Comparison of ENCODE assay signal across 8 cellular contexts in genomic region chr6:107657755-107658461, GRCh38.
DNase-seq lines count a peak whose midpoint lies in the region; ATAC-seq and TF ChIP-seq lines count a peak whose summit lies in the region.

No MANE protein-coding gene starts in this region.

- TF ChIP-seq CTCF in fibroblast of lung (conservative IDR thresholded peaks at IDR 0.05 in 1 of 2, IDR thresholded peaks at IDR 0.05 in 1 of 2; ENCODE audit: low read depth in 1 of 2, low read length in 2 of 2) = peak; percentile 34 to 59

- H3K4me3 ChIP-seq in fibroblast of lung (replicated peaks in 1 of 4; ENCODE audit: control extremely low read depth in 1 of 4, insufficient read depth in 1 of 4, low read depth in 3 of 4, low read length in 4 of 4) (peak overlapping the region; percentile 4 to 37 (median 16)), skeletal muscle cell (ENCODE audit: low read depth, low read length) (no peak overlapping the region)

- H3K36me3 ChIP-seq in fibroblast of lung (ENCODE audit: control insufficient read depth, insufficient read depth, low read length) = peaks cover 3% of the 10 kb centered on the region

- H3K27ac ChIP-seq in fibroblast of lung (ENCODE audit: insufficient read depth, low read length) = peak overlapping the region; percentile 72

- H3K9me3 ChIP-seq in fibroblast of lung (ENCODE audit: control insufficient read depth, insufficient read depth, low read depth, low read length) = no peaks in the 10 kb centered on the region

- peak overlapping the region; percentile 45 for H2AFZ ChIP-seq in fibroblast of lung (ENCODE audit: low read length)

- H3K4me1 ChIP-seq in fibroblast of lung (ENCODE audit: control insufficient read depth, extremely low read depth, insufficient read depth, low read length) = peaks cover 17% of the 10 kb centered on the region

- no peaks in the 10 kb centered on the region for H3K27me3 ChIP-seq in fibroblast of lung (ENCODE audit: control insufficient read depth, insufficient read depth, low read length)

- DNase-seq in NCI-H2029 (lab: John Stamatoyannopoulos, UW) = peak; percentile 36
- DNase-seq in activated CD4-positive, alpha-beta T cell treated with anti-CD3 and anti-CD28 coated beads, Interleukin-2, amount 50 U/mL, for 4 hours = peak; percentile 14 to 21
- peak; percentile 76 to 93 for DNase-seq in fibroblast of lung (ENCODE audit: low read depth in 2 of 2)
- DNase-seq in skeletal muscle cell (ENCODE audit: low read depth) = peak; percentile 57
- no peak for DNase-seq in NCI-H1436 (lab: John Stamatoyannopoulos, UW)
- DNase-seq in foreskin melanocyte = no peak

- peak; percentile 85 for ATAC-seq in GM18508 (IDR thresholded peaks at IDR 0.05; ENCODE audit: insufficient read depth, unreplicated experiment)
- peak; percentile 93 for ATAC-seq in HG02623 (IDR thresholded peaks at IDR 0.05; ENCODE audit: unreplicated experiment)

- H3K4me2 ChIP-seq in fibroblast of lung (ENCODE audit: extremely low read depth, insufficient read depth, low read length) = peak overlapping the region; percentile 84

- H3K9ac ChIP-seq in fibroblast of lung (ENCODE audit: insufficient read depth, low read length) = peak overlapping the region; percentile 41

- H4K20me1 ChIP-seq in fibroblast of lung (ENCODE audit: control insufficient read depth, extremely low read depth, insufficient read depth, low read length) = no peaks in the 10 kb centered on the region

- no peaks in the 10 kb centered on the region for H3K79me2 ChIP-seq in fibroblast of lung (ENCODE audit: control insufficient read depth, insufficient read depth, low read length)

Comparison
In these comparisons a context has a peak if more than half of its experiments do, and no peak if none do; other contexts are left out.
1. DNase-seq: peak in NCI-H2029 (single experiment), activated CD4-positive, alpha-beta T cell treated with anti-CD3 and anti-CD28 coated beads, Interleukin-2, amount 50 U/mL, for 4 hours (2 of 2), fibroblast of lung (2 of 2) and skeletal muscle cell (single experiment); none in NCI-H1436 (single experiment) and foreskin melanocyte (single experiment).